Comparison of ENCODE assay signal across 11 cellular contexts in genomic region chr5:156879665-156880285, GRCh38. TPM values are rescaled to one million over a fixed set of nuclear protein-coding genes. Genes with fewer than 3 reads are reported as not detected.
DNase-seq lines count a peak whose midpoint lies in the region; ATAC-seq and TF ChIP-seq lines count a peak whose summit lies in the region.
"Had no signal": no experiment of that assay in that cellular context is flagged by ENCODE, and none has a peak within 500 bp of the region (broad histone marks: within the 10 kb centered on the region; RNA-seq: fewer than 3 reads in every experiment).

No MANE protein-coding gene starts in this region.

- no peak overlapping the region for H3K4me3 ChIP-seq in mucosa of descending colon

- H3K4me3 Mint-ChIP-seq in activated CD4-positive, alpha-beta T cell treated with anti-CD3 and anti-CD28 coated beads, Interleukin-2, amount 10 ng/mL, durations not matched to agents 7 days and 5 days: no peak overlapping the region

- DNase-seq in NCI-H1105 treated with DMSO at 0.1 percent for 48 hours (lab: John Stamatoyannopoulos, UW) (peak; percentile 48), mucosa of descending colon (peak in 1 of 3 donors; percentile 4), SKM-1 (lab: John Stamatoyannopoulos, UW; ENCODE audit: unreplicated experiment) (no peak), globus pallidus (ENCODE audit: low spot score) (no peak)
- no peak for DNase-seq in activated T-cell treated with anti-CD3 and anti-CD28 coated beads, Interleukin-2, amount 50 U/mL, for 48 hours
- no peak for DNase-seq in activated CD4-positive, alpha-beta T cell treated with anti-CD3 and anti-CD28 coated beads, Interleukin-2, amount 10 ng/mL, durations not matched to agents 7 days and 5 days
- DNase-seq: hypothalamus, NCI-H187 had no signal

- no peaks in the 10 kb centered on the region for H3K9me3 ChIP-seq in mucosa of descending colon
- H3K9me3 ChIP-seq: neutrophil had no signal

- no peaks in the 10 kb centered on the region for H3K4me1 ChIP-seq in mucosa of descending colon (ENCODE audit: low read depth)

- H3K36me3 Mint-ChIP-seq in activated CD4-positive, alpha-beta T cell treated with anti-CD3 and anti-CD28 coated beads, Interleukin-2, amount 10 ng/mL, durations not matched to agents 7 days and 5 days (ENCODE audit: low read depth): peaks cover 5% of the 10 kb centered on the region

- intact Hi-C loops in mucosa of descending colon (cut with DNase I, micrococcal nuclease): no loop called here

- peak; percentile 89 for ATAC-seq in GM19025 (IDR thresholded peaks at IDR 0.05; ENCODE audit: low read depth, unreplicated experiment)
- peak; percentile 79 for ATAC-seq in HG02884 (IDR thresholded peaks at IDR 0.05; ENCODE audit: unreplicated experiment)
- ATAC-seq in mucosa of descending colon: peak; percentile 43

- POLR2A ChIA-PET in activated CD4-positive, alpha-beta T cell treated with anti-CD3 and anti-CD28 coated beads, Interleukin-2, amount 10 ng/mL, durations not matched to agents 7 days and 5 days (lab: Charles Lee): no interaction called here

- no peaks in the 10 kb centered on the region for H3K36me3 ChIP-seq in mucosa of descending colon (ENCODE audit: low read depth)
- H3K36me3 ChIP-seq: neutrophil had no signal

- CTCF ChIA-PET in activated CD4-positive, alpha-beta T cell treated with anti-CD3 and anti-CD28 coated beads, Interleukin-2, amount 10 ng/mL, durations not matched to agents 7 days and 5 days (lab: Charles Lee): interaction anchor here (0.9 to 1.5 kb wide), 4 partner anchors 9 to 55 kb away, joined by 3 to 6 read pairs (median 4); no protein-coding TSS in a partner anchor

- H3K27me3 Mint-ChIP-seq in activated CD4-positive, alpha-beta T cell treated with anti-CD3 and anti-CD28 coated beads, Interleukin-2, amount 10 ng/mL, durations not matched to agents 7 days and 5 days: peaks cover 17% of the 10 kb centered on the region

- H3K9me3 Mint-ChIP-seq in activated CD4-positive, alpha-beta T cell treated with anti-CD3 and anti-CD28 coated beads, Interleukin-2, amount 10 ng/mL, durations not matched to agents 7 days and 5 days: peaks cover 10% of the 10 kb centered on the region

- H3K4me1 Mint-ChIP-seq in activated CD4-positive, alpha-beta T cell treated with anti-CD3 and anti-CD28 coated beads, Interleukin-2, amount 10 ng/mL, durations not matched to agents 7 days and 5 days: no peaks in the 10 kb centered on the region

- H3K27ac Mint-ChIP-seq in activated CD4-positive, alpha-beta T cell treated with anti-CD3 and anti-CD28 coated beads, Interleukin-2, amount 10 ng/mL, durations not matched to agents 7 days and 5 days: no peak overlapping the region

- no peak for TF ChIP-seq CTCF in mucosa of descending colon (IDR thresholded peaks at IDR 0.05)

RNA-seq across cellular contexts. Expression of gene PPP1R2B, which starts 29.7 kb away (rescaled TPM):
- under 1 TPM in 1 of 3 donors, not detected in 2; 0.14 TPM for total RNA-seq in mucosa of descending colon
- under 1 TPM in 1 of 2 experiments, not detected in 1; 0.17 TPM for total RNA-seq in activated CD4-positive, alpha-beta T cell treated with anti-CD3 and anti-CD28 coated beads, Interleukin-2, amount 10 ng/mL, durations not matched to agents 7 days and 5 days
